Comparison of ENCODE assay signal across 8 cellular contexts in the genomic region with DNA sequence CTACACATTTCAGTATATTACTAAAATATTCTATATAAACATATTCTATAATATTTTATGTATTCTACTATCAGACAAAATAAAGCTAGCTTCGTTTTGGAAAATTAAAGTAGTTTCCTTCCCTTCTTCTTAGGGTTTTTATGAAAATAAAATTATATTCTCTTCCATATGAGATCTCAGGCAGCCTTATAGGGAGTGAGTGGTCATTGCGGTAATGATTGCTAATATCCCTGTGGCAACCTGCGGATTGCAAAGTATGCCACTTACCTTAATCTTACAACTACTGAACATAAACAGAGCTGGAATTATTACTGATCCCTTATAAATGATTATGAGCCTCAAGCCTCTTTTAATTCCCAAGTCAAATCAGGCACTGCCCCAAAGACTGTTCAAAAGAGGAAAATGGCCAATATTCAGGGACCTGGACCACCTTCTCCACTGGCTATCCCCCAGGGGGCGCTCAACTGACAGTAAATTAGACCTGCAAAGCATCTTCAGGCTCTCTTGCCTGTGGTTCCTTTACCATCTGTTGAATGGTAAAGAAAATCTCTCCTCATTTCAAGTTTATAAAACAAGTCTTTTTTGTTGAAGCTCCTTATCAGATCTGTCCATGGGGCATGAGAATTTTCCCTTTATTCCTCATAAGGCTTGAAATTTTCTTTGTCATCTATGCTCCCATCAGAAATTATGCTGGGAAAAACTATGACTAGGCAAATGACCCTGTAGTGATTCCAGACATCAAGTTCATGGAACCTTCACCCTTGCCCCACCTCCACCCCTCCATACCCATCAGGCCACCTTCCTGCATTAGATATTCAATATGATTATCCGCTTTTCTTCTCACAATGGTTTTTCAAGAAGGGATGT.
DNase-seq lines count a peak whose midpoint lies in the region; ATAC-seq and TF ChIP-seq lines count a peak whose summit lies in the region.

No MANE protein-coding gene starts in this region.

- H3K4me3 ChIP-seq in Karpas-422 (ENCODE audit: low read length) (no peak overlapping the region), SK-N-SH (ENCODE audit: low read depth in 2 of 2, low read length in 1 of 2) (peak overlapping the region in 1 of 2 experiments; percentile 33; a peak in 1 of 4 replicates), cardiac muscle cell (no peak overlapping the region), coronary artery (no peak overlapping the region)

- H4K20me1 ChIP-seq in Karpas-422 (ENCODE audit: insufficient read depth, low read depth, low read length) (no peaks in the 10 kb centered on the region), SK-N-SH (ENCODE audit: insufficient read depth) (no peaks in the 10 kb centered on the region)

- peak; percentile 63 for DNase-seq in DMS153 treated with DMSO at 0.1 percent for 48 hours (lab: John Stamatoyannopoulos, UW; ENCODE audit: unreplicated experiment)
- peak; percentile 81 for DNase-seq in Karpas-422
- peak; percentile 33 for DNase-seq in SK-N-SH
- peak in 1 of 2 donors; percentile 81 for DNase-seq in activated naive CD4-positive, alpha-beta T cell treated with anti-CD3 and anti-CD28 coated beads, Interleukin-2, amount 50 U/mL, for 72 hours (ENCODE audit: low spot score in 2 of 2)
- DNase-seq in cardiac muscle cell (ENCODE audit: low read depth in 1 of 2, low spot score in 1 of 2): peak; percentile 83 to 85
- peak; percentile 50 for DNase-seq in renal cortical epithelial cell (ENCODE audit: low read depth)
- no peak for DNase-seq in coronary artery (ENCODE audit: low spot score)

- TF ChIP-seq EP300 in SK-N-SH (IDR thresholded peaks at IDR 0.05; ENCODE audit: borderline replicate concordance in 1 of 2, low read depth in 1 of 2, low read length in 1 of 2): no peak

- H2AFZ ChIP-seq in Karpas-422 (ENCODE audit: low read length): no peak overlapping the region
- no peak overlapping the region for H2AFZ ChIP-seq in SK-N-SH (ENCODE audit: low read depth)

- H3K9me2 ChIP-seq in Karpas-422 (replicated peaks; ENCODE audit: insufficient read depth, low read length) (no peaks in the 10 kb centered on the region), SK-N-SH (no peaks in the 10 kb centered on the region)

- CTCF ChIA-PET in SK-N-SH (lab: Yijun Ruan, JAX): interaction anchor here (0.6 to 3.2 kb wide), 12 partner anchors 11 to 441 kb away, joined by 3 to 17 read pairs (median 4); no protein-coding TSS in a partner anchor

- H3K4me1 ChIP-seq in Karpas-422 (ENCODE audit: low read length) (no peaks in the 10 kb centered on the region), SK-N-SH (ENCODE audit: control insufficient read depth in 1 of 2, insufficient read depth in 2 of 2, low read depth in 1 of 2, low read length in 1 of 2) (no peaks in the 10 kb centered on the region), cardiac muscle cell (ENCODE audit: low read depth) (no peaks in the 10 kb centered on the region)

- H3K79me2 ChIP-seq in Karpas-422 (ENCODE audit: low read length) (no peaks in the 10 kb centered on the region), SK-N-SH (ENCODE audit: insufficient read depth) (no peaks in the 10 kb centered on the region)

- no peak overlapping the region for H3K4me2 ChIP-seq in Karpas-422 (ENCODE audit: low read depth, low read length, poor library complexity, severe bottlenecking)
- no peak overlapping the region for H3K4me2 ChIP-seq in SK-N-SH

- H3K9me3 Mint-ChIP-seq in activated naive CD4-positive, alpha-beta T cell treated with anti-CD3 and anti-CD28 coated beads, Interleukin-2, amount 50 U/mL, for 72 hours: no peaks in the 10 kb centered on the region

- peak; percentile 75 for ATAC-seq in GM21576 (IDR thresholded peaks at IDR 0.05; ENCODE audit: unreplicated experiment)
- ATAC-seq in activated naive CD4-positive, alpha-beta T cell treated with anti-CD3 and anti-CD28 coated beads, Interleukin-2, amount 50 U/mL, for 72 hours: peak; percentile 77 to 80

- POLR2A ChIA-PET in SK-N-SH (lab: Yijun Ruan, JAX): no interaction called here

- TF ChIP-seq CTCF in SK-N-SH (IDR thresholded peaks at IDR 0.05): peak; percentile 86
- peak; percentile 84 for TF ChIP-seq CTCF in cardiac muscle cell (IDR thresholded peaks at IDR 0.05; ENCODE audit: low read depth, low read length)
- TF ChIP-seq CTCF in coronary artery (IDR thresholded peaks at IDR 0.05): no peak

- H3K27ac Mint-ChIP-seq in activated naive CD4-positive, alpha-beta T cell treated with anti-CD3 and anti-CD28 coated beads, Interleukin-2, amount 50 U/mL, for 72 hours: no peak overlapping the region

- H3F3A ChIP-seq in SK-N-SH (replicated peaks; ENCODE audit: insufficient read depth): no peaks in the 10 kb centered on the region

- H3K9me3 ChIP-seq in Karpas-422 (ENCODE audit: low read length): no peaks in the 10 kb centered on the region
- no peaks in the 10 kb centered on the region for H3K9me3 ChIP-seq in SK-N-SH
- no peaks in the 10 kb centered on the region for H3K9me3 ChIP-seq in cardiac muscle cell (ENCODE audit: low read depth)

- H3K36me3 Mint-ChIP-seq in activated naive CD4-positive, alpha-beta T cell treated with anti-CD3 and anti-CD28 coated beads, Interleukin-2, amount 50 U/mL, for 72 hours: no peaks in the 10 kb centered on the region

- 12% methylated on average over 5 of the region's 5 CpGs for WGBS in SK-N-SH (ENCODE audit: low lambda C conversion rate)

- no peaks in the 10 kb centered on the region for H3K36me3 ChIP-seq in Karpas-422 (ENCODE audit: insufficient read depth, low read length)
- H3K36me3 ChIP-seq in SK-N-SH (replicated peaks in 1 of 2; ENCODE audit: control insufficient read depth in 1 of 2, insufficient read depth in 2 of 2, low read length in 1 of 2): no peaks in the 10 kb centered on the region
- no peaks in the 10 kb centered on the region for H3K36me3 ChIP-seq in cardiac muscle cell

- H3K9ac ChIP-seq in Karpas-422 (ENCODE audit: low read length) (no peak overlapping the region), SK-N-SH (no peak overlapping the region)

- H3K27ac ChIP-seq in Karpas-422 (ENCODE audit: low read length) (no peak overlapping the region), SK-N-SH (ENCODE audit: low read depth in 2 of 2, low read length in 1 of 2) (no peak overlapping the region), cardiac muscle cell (no peak overlapping the region), coronary artery (no peak overlapping the region)

- H3K27me3 ChIP-seq in Karpas-422 (ENCODE audit: low read length) (no peaks in the 10 kb centered on the region), SK-N-SH (ENCODE audit: insufficient read depth) (peaks cover 7% of the 10 kb centered on the region; the same call in 1 of the 2 replicates), cardiac muscle cell (no peaks in the 10 kb centered on the region)

- peak; percentile 67 for TF ChIP-seq RAD21 in SK-N-SH (IDR thresholded peaks at IDR 0.05; ENCODE audit: low read length)

TF ChIP-seq in SK-N-SH, 30 proteins besides CTCF, POLR2A, EP300 and RAD21:
- TF ChIP-seq, protein P1, sequence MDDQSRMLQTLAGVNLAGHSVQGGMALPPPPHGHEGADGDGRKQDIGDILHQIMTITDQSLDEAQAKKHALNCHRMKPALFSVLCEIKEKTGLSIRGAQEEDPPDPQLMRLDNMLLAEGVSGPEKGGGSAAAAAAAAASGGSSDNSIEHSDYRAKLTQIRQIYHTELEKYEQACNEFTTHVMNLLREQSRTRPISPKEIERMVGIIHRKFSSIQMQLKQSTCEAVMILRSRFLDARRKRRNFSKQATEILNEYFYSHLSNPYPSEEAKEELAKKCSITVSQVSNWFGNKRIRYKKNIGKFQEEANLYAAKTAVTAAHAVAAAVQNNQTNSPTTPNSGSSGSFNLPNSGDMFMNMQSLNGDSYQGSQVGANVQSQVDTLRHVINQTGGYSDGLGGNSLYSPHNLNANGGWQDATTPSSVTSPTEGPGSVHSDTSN (IDR thresholded peaks at IDR 0.05): no peak
- no peak for TF ChIP-seq JUND (IDR thresholded peaks at IDR 0.05)
- no peak for TF ChIP-seq FOSL2 (IDR thresholded peaks at IDR 0.05; ENCODE audit: borderline replicate concordance, low read depth)
- no peak for TF ChIP-seq MXI1 (IDR thresholded peaks at IDR 0.05; ENCODE audit: low read depth, low read length)
- TF ChIP-seq SMC3 (IDR thresholded peaks at IDR 0.05; ENCODE audit: low read depth, low read length): peak; percentile 71
- TF ChIP-seq, protein P2, sequence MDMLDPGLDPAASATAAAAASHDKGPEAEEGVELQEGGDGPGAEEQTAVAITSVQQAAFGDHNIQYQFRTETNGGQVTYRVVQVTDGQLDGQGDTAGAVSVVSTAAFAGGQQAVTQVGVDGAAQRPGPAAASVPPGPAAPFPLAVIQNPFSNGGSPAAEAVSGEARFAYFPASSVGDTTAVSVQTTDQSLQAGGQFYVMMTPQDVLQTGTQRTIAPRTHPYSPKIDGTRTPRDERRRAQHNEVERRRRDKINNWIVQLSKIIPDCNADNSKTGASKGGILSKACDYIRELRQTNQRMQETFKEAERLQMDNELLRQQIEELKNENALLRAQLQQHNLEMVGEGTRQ (IDR thresholded peaks at IDR 0.05; ENCODE audit: borderline replicate concordance, low read depth, low read length): no peak
- TF ChIP-seq, protein P3, sequence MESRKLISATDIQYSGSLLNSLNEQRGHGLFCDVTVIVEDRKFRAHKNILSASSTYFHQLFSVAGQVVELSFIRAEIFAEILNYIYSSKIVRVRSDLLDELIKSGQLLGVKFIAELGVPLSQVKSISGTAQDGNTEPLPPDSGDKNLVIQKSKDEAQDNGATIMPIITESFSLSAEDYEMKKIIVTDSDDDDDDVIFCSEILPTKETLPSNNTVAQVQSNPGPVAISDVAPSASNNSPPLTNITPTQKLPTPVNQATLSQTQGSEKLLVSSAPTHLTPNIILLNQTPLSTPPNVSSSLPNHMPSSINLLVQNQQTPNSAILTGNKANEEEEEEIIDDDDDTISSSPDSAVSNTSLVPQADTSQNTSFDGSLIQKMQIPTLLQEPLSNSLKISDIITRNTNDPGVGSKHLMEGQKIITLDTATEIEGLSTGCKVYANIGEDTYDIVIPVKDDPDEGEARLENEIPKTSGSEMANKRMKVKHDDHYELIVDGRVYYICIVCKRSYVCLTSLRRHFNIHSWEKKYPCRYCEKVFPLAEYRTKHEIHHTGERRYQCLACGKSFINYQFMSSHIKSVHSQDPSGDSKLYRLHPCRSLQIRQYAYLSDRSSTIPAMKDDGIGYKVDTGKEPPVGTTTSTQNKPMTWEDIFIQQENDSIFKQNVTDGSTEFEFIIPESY (IDR thresholded peaks at IDR 0.05; ENCODE audit: borderline replicate concordance, low read depth): no peak
- peak; percentile 25; the same call in 1 of the 2 replicates for TF ChIP-seq YY1 (IDR thresholded peaks at IDR 0.05; ENCODE audit: low read depth)
- TF ChIP-seq FOXJ3 (CRISPR knock-in tag; IDR thresholded peaks at IDR 0.05): no peak
- TF ChIP-seq NFIC (IDR thresholded peaks at IDR 0.05; ENCODE audit: borderline replicate concordance): no peak
- TF ChIP-seq RCOR1 (IDR thresholded peaks at IDR 0.05; ENCODE audit: low read length): no peak
TF ChIP-seq in SK-N-SH: peak in this region for 2.
